In genomic region chr9:121609845-121610637, GRCh38 we compare ENCODE assay signal across 10 cellular contexts. TPM values are rescaled to one million over a fixed set of nuclear protein-coding genes. Genes with fewer than 3 reads are reported as not detected.
DNase-seq lines count a peak whose midpoint lies in the region; ATAC-seq, FAIRE-seq and TF ChIP-seq lines count a peak whose summit lies in the region.
"Had no signal": no experiment of that assay in that cellular context is flagged by ENCODE, and none has a peak within 500 bp of the region (broad histone marks: within the 10 kb centered on the region; RNA-seq: fewer than 3 reads in every experiment).

No MANE protein-coding gene starts in this region.

- DNase-seq in astrocyte of the hippocampus (ENCODE audit: low read depth, low spot score) (peak; percentile 93), right cardiac atrium (peak in 2 of 3 donors; percentile 62 to 74), small intestine (peak; percentile 50), NCI-H146 treated with DMSO at 0.1 percent for 48 hours (lab: John Stamatoyannopoulos, UW; ENCODE audit: unreplicated experiment) (no peak), NCI-H524 treated with DMSO at 0.1 percent for 48 hours (lab: John Stamatoyannopoulos, UW) (no peak), Caco-2 (no peak)
- DNase-seq in activated CD4-positive, alpha-beta memory T cell treated with anti-CD3 and anti-CD28 coated beads, Interleukin-2, amount 10 ng/mL, durations not matched to agents 7 days and 5 days, result no peak
- DNase-seq: activated CD4-positive, alpha-beta T cell treated with anti-CD3 and anti-CD28 coated beads, Interleukin-2, amount 10 ng/mL, durations not matched to agents 7 days and 5 days; cerebellar nuclear complex had no signal

- H3K27me3 ChIP-seq in right cardiac atrium (ENCODE audit: control insufficient read depth, insufficient read depth) (no peaks in the 10 kb centered on the region), small intestine (ENCODE audit: control insufficient read depth in 2 of 2, insufficient read depth in 2 of 2, low read length in 2 of 2) (no peaks in the 10 kb centered on the region), Caco-2 (replicated peaks; ENCODE audit: control insufficient read depth, insufficient read depth, low read length) (no peaks in the 10 kb centered on the region)

- H3K9me3 Mint-ChIP-seq in activated CD4-positive, alpha-beta memory T cell treated with anti-CD3 and anti-CD28 coated beads, Interleukin-2, amount 10 ng/mL, durations not matched to agents 7 days and 5 days, result no peaks in the 10 kb centered on the region
- no peaks in the 10 kb centered on the region for H3K9me3 Mint-ChIP-seq in Caco-2 (ENCODE audit: unreplicated experiment)
- H3K9me3 Mint-ChIP-seq: activated CD4-positive, alpha-beta T cell treated with anti-CD3 and anti-CD28 coated beads, Interleukin-2, amount 10 ng/mL, durations not matched to agents 7 days and 5 days had no signal

- peaks cover 4% of the 10 kb centered on the region; the same call in 1 of the 2 replicates for H3K4me1 ChIP-seq in HEK293 (ENCODE audit: control insufficient read depth, insufficient read depth, low read length)
- H3K4me1 ChIP-seq in right cardiac atrium (ENCODE audit: control insufficient read depth, insufficient read depth, low read length), result peaks cover 29% of the 10 kb centered on the region
- peaks cover 0 to 3% of the 10 kb centered on the region in 2 donors for H3K4me1 ChIP-seq in small intestine (ENCODE audit: control insufficient read depth in 2 of 2, insufficient read depth in 1 of 2, low read depth in 1 of 2, low read length in 1 of 2)
- peaks cover 8% of the 10 kb centered on the region for H3K4me1 ChIP-seq in Caco-2

- no peaks in the 10 kb centered on the region for H3K9me3 ChIP-seq in HEK293 (ENCODE audit: control insufficient read depth, insufficient read depth, low read depth, low read length)
- H3K9me3 ChIP-seq in right cardiac atrium (ENCODE audit: control insufficient read depth, low read length), result no peaks in the 10 kb centered on the region
- H3K9me3 ChIP-seq in small intestine (ENCODE audit: control insufficient read depth, low read depth), result no peaks in the 10 kb centered on the region
- no peaks in the 10 kb centered on the region for H3K9me3 ChIP-seq in Caco-2

- 52% methylated on average over 6 of the region's 6 CpGs for WGBS in right cardiac atrium
- 15 to 55% (median 36%) methylated on average over 6 of the region's 6 CpGs for WGBS in small intestine, 3 donors

- H3K27ac ChIP-seq in HEK293 (ENCODE audit: extremely low read depth, low read depth, low read length), result no peak overlapping the region
- H3K27ac ChIP-seq in right cardiac atrium (ENCODE audit: low read length), result peak overlapping the region; percentile 26
- no peak overlapping the region for H3K27ac ChIP-seq in small intestine (ENCODE audit: low read depth in 1 of 2, low read length in 1 of 2)

- no peak overlapping the region for H3K27ac Mint-ChIP-seq in activated CD4-positive, alpha-beta memory T cell treated with anti-CD3 and anti-CD28 coated beads, Interleukin-2, amount 10 ng/mL, durations not matched to agents 7 days and 5 days
- no peak overlapping the region for H3K27ac Mint-ChIP-seq in Caco-2 (ENCODE audit: unreplicated experiment)
- H3K27ac Mint-ChIP-seq: activated CD4-positive, alpha-beta T cell treated with anti-CD3 and anti-CD28 coated beads, Interleukin-2, amount 10 ng/mL, durations not matched to agents 7 days and 5 days had no signal

- no peaks in the 10 kb centered on the region for H3K36me3 Mint-ChIP-seq in activated CD4-positive, alpha-beta memory T cell treated with anti-CD3 and anti-CD28 coated beads, Interleukin-2, amount 10 ng/mL, durations not matched to agents 7 days and 5 days (ENCODE audit: low read depth)
- H3K36me3 Mint-ChIP-seq in Caco-2 (ENCODE audit: insufficient read depth, unreplicated experiment), result no peaks in the 10 kb centered on the region

- ATAC-seq in right cardiac atrium, result peak; percentile 56 to 74

- CTCF ChIA-PET in HEK293 (lab: Yijun Ruan, JAX), result interaction anchor here (0.6 to 2.4 kb wide), 13 partner anchors 10 to 1744 kb away, joined by 3 to 17 read pairs (median 3); no protein-coding TSS in a partner anchor
- CTCF ChIA-PET in activated CD4-positive, alpha-beta memory T cell treated with anti-CD3 and anti-CD28 coated beads, Interleukin-2, amount 10 ng/mL, durations not matched to agents 7 days and 5 days (lab: Charles Lee), result no interaction called here
- CTCF ChIA-PET in Caco-2 (lab: Charles Lee), result interaction anchor here (0.6 to 1.3 kb wide), 2 partner anchors 246 to 290 kb away, joined by 3 read pairs; no protein-coding TSS in a partner anchor

- BruUV-seq in Caco-2 (replicated peaks; lab: Mats Ljungman, UMichigan), result no TSS peak

- H3K36me3 ChIP-seq in HEK293 (ENCODE audit: control insufficient read depth in 2 of 2, insufficient read depth in 1 of 2, low read length in 2 of 2) (no peaks in the 10 kb centered on the region), small intestine (ENCODE audit: control insufficient read depth in 2 of 2, insufficient read depth in 2 of 2, low read length in 2 of 2) (no peaks in the 10 kb centered on the region), Caco-2 (ENCODE audit: control insufficient read depth, insufficient read depth, low read length) (no peaks in the 10 kb centered on the region)

- peaks cover 27% of the 10 kb centered on the region for H3K27me3 Mint-ChIP-seq in activated CD4-positive, alpha-beta memory T cell treated with anti-CD3 and anti-CD28 coated beads, Interleukin-2, amount 10 ng/mL, durations not matched to agents 7 days and 5 days
- no peaks in the 10 kb centered on the region for H3K27me3 Mint-ChIP-seq in Caco-2 (ENCODE audit: insufficient read depth, unreplicated experiment)

- H3K4me3 ChIP-seq in HEK293 (ENCODE audit: low read depth, low read length) (no peak overlapping the region), right cardiac atrium (ENCODE audit: low read length) (no peak overlapping the region), small intestine (ENCODE audit: low read depth in 1 of 2, low read length in 2 of 2) (no peak overlapping the region), Caco-2 (ENCODE audit: low read depth, low read length) (no peak overlapping the region)

- H3K4me1 Mint-ChIP-seq in activated CD4-positive, alpha-beta memory T cell treated with anti-CD3 and anti-CD28 coated beads, Interleukin-2, amount 10 ng/mL, durations not matched to agents 7 days and 5 days, result peaks cover 15% of the 10 kb centered on the region
- peaks cover 18% of the 10 kb centered on the region for H3K4me1 Mint-ChIP-seq in Caco-2 (ENCODE audit: low read depth, unreplicated experiment)

- FAIRE-seq in small intestine (lab: Jason Lieb, UNC), result no peak

- TF ChIP-seq CTCF in HEK293 (tag by site-specific recombination; IDR thresholded peaks at IDR 0.05) (no peak), Caco-2 (IDR thresholded peaks at IDR 0.05; ENCODE audit: insufficient read depth in 1 of 2, low read depth in 1 of 2, low read length in 1 of 2, severe bottlenecking in 1 of 2, unreplicated experiment in 1 of 2) (no peak)

- H3K4me3 Mint-ChIP-seq in activated CD4-positive, alpha-beta memory T cell treated with anti-CD3 and anti-CD28 coated beads, Interleukin-2, amount 10 ng/mL, durations not matched to agents 7 days and 5 days, result no peak overlapping the region
- H3K4me3 Mint-ChIP-seq in Caco-2 (ENCODE audit: unreplicated experiment), result no peak overlapping the region
- H3K4me3 Mint-ChIP-seq: activated CD4-positive, alpha-beta T cell treated with anti-CD3 and anti-CD28 coated beads, Interleukin-2, amount 10 ng/mL, durations not matched to agents 7 days and 5 days had no signal

- intact Hi-C loops in right cardiac atrium (cut with DNase I) (no loop called here), Caco-2 (cut with micrococcal nuclease; ENCODE audit: unreplicated experiment) (no loop called here)

- POLR2A ChIA-PET in HEK293 (lab: Yijun Ruan, JAX), result interaction anchor here (0.5 to 2.7 kb wide), 4 partner anchors 10 to 760 kb away, joined by 3 to 25 read pairs (median 3); no protein-coding TSS in a partner anchor
- POLR2A ChIA-PET in activated CD4-positive, alpha-beta memory T cell treated with anti-CD3 and anti-CD28 coated beads, Interleukin-2, amount 10 ng/mL, durations not matched to agents 7 days and 5 days (lab: Charles Lee), result no interaction called here
- POLR2A ChIA-PET in Caco-2 (lab: Charles Lee), result interaction anchor here (0.5 kb wide), 1 partner anchor 41 kb away, joined by 3 read pairs; no protein-coding TSS in a partner anchor

TF ChIP-seq in HEK293, 187 proteins besides CTCF, POLR2A, EP300 and RAD21 (continues in another document):
- TF ChIP-seq GLIS1 (tag by site-specific recombination; IDR thresholded peaks at IDR 0.05) (peak; percentile 31; the same call in 1 of the 2 replicates), KLF8 (tag by site-specific recombination; IDR thresholded peaks at IDR 0.05) (peak; percentile 63; the same call in 1 of the 2 replicates), ZNF146 (tag by site-specific recombination; IDR thresholded peaks at IDR 0.05) (no peak), ZFP69B (tag by site-specific recombination; IDR thresholded peaks at IDR 0.05) (0 out of 2 replicates have a peak, but pooled peaks have one; percentile 27), WT1 (tag by site-specific recombination; IDR thresholded peaks at IDR 0.05) (peak; percentile 13; the same call in 1 of the 2 replicates), ZBTB20 (tag by site-specific recombination; IDR thresholded peaks at IDR 0.05) (peak; percentile 37; the same call in 1 of the 2 replicates), GFI1B (tag by site-specific recombination; IDR thresholded peaks at IDR 0.05) (peak; percentile 84), ZNF510 (tag by site-specific recombination; IDR thresholded peaks at IDR 0.05; ENCODE audit: insufficient replicate concordance) (no peak), ZIC2 (tag by site-specific recombination; IDR thresholded peaks at IDR 0.05) (0 out of 2 replicates have a peak, but pooled peaks have one; percentile 17), ZNF426 (tag by site-specific recombination; IDR thresholded peaks at IDR 0.05) (no peak), SP7 (tag by site-specific recombination; IDR thresholded peaks at IDR 0.05) (peak; percentile 77), ZNF311 (tag by site-specific recombination; IDR thresholded peaks at IDR 0.05; ENCODE audit: borderline replicate concordance) (no peak)

RNA-seq across cellular contexts. Expression of gene DAB2IP, which starts 41.4 kb away (rescaled TPM):
- total RNA-seq in right cardiac atrium, result 10 to 100 TPM; 41.7 to 55.0 (median 42.7) TPM
- 25.5 TPM for polyA plus RNA-seq in right cardiac atrium
- 10 to 100 TPM; 13.8 to 39.0 (median 20.1) TPM for polyA plus RNA-seq in small intestine
- total RNA-seq in activated CD4-positive, alpha-beta memory T cell treated with anti-CD3 and anti-CD28 coated beads, Interleukin-2, amount 10 ng/mL, durations not matched to agents 7 days and 5 days, result not detected
- 18.0 and 26.0 TPM in 2 replicates for total RNA-seq in Caco-2 (2022)
- total RNA-seq: activated CD4-positive, alpha-beta T cell treated with anti-CD3 and anti-CD28 coated beads, Interleukin-2, amount 10 ng/mL, durations not matched to agents 7 days and 5 days had no signal

Comparison
In these comparisons a context has a peak if more than half of its experiments do, and no peak if none do; other contexts are left out.
1. DNase-seq: peak in astrocyte of the hippocampus (single experiment), right cardiac atrium (2 of 3) and small intestine (single experiment); none in NCI-H146 treated with DMSO at 0.1 percent for 48 hours (single experiment), NCI-H524 treated with DMSO at 0.1 percent for 48 hours (single experiment), activated CD4-positive, alpha-beta memory T cell treated with anti-CD3 and anti-CD28 coated beads, Interleukin-2, amount 10 ng/mL, durations not matched to agents 7 days and 5 days (single experiment) and Caco-2 (0 of 2).
2. RNA of gene DAB2IP, which starts 41.4 kb away (total RNA-seq): 41.7 to 55.0 TPM in right cardiac atrium and 18.0 to 26.0 TPM in Caco-2; not detected in activated CD4-positive, alpha-beta memory T cell treated with anti-CD3 and anti-CD28 coated beads, Interleukin-2, amount 10 ng/mL, durations not matched to agents 7 days and 5 days; every median in the first group is over 10 times any median in the second.